22 cellular contexts compared by ENCODE assay signal in the genomic region with DNA sequence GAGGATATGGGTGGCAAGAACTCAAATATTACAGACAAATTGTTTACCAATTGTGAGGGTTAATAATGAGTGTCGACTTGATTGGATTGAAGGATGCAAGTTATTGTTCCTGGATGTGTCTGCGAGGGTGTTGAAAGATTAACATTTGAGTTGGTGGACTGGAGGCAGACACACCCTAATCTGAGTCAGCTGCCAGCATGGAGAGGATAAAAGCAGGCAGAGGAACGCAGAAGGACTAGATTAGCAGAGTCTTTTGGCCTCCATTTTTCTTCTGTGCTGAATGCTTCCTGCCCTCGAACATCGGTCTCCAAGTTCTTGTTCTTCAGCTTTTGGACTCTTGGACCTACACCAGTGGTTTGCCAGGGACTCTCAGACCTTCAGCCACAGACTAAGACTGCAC.
DNase-seq lines count a peak whose midpoint lies in the region; ATAC-seq, FAIRE-seq and TF ChIP-seq lines count a peak whose summit lies in the region.
"Had no signal": no experiment of that assay in that cellular context is flagged by ENCODE, and none has a peak within 500 bp of the region (broad histone marks: within the 10 kb centered on the region; RNA-seq: fewer than 3 reads in every experiment).

No MANE protein-coding gene starts in this region.

- H3K27ac ChIP-seq in DND-41 (ENCODE audit: low read length) (no peak overlapping the region), astrocyte (ENCODE audit: low read depth, low read length) (no peak overlapping the region), trophoblast cell (ENCODE audit: low read depth, low read length) (no peak overlapping the region)

- ATAC-seq in DND-41 (ENCODE audit: insufficient read depth, low read depth): no peak
- ATAC-seq: HepG2 had no signal

- H2AFZ ChIP-seq in DND-41 (ENCODE audit: low read depth, low read length): peak overlapping the region; percentile 4; the same call in 1 of the 2 replicates
- no peak overlapping the region for H2AFZ ChIP-seq in astrocyte (ENCODE audit: low read depth, low read length)
- H2AFZ ChIP-seq in trophoblast cell (ENCODE audit: insufficient read depth, low read length, poor library complexity): no peak overlapping the region

- DNase-seq in DND-41 (no peak), H54 (ENCODE audit: insufficient read length, low spot score) (no peak), astrocyte (ENCODE audit: low read depth) (no peak), trophoblast cell (peak; percentile 56 to 75), HK-2 (ENCODE audit: unreplicated experiment) (no peak), NCI-H1694 treated with DMSO at 0.1 percent for 48 hours (lab: John Stamatoyannopoulos, UW) (no peak)
- DNase-seq in stimulated activated naive CD4-positive, alpha-beta T cell treated with Interleukin-2 at 50 U/mL for 16 hours (lab: John Stamatoyannopoulos, UW): no peak
- DNase-seq: ACHN; BE2C; C1 segment of cervical spinal cord; CD4-positive, CD25-positive, alpha-beta regulatory T cell; CD8-positive, alpha-beta memory T cell; COR-L47; DMS 273 treated with DMSO at 0.1 percent for 48 hours; DMS53; GDM1; GOT3; H9; KG1 had no signal

- no peak overlapping the region for H3K4me2 ChIP-seq in DND-41 (ENCODE audit: insufficient read depth, low read length)
- H3K4me2 ChIP-seq in astrocyte (ENCODE audit: low read length): no peak overlapping the region
- no peak overlapping the region for H3K4me2 ChIP-seq in trophoblast cell (ENCODE audit: low read length)

- no peak overlapping the region for H3K4me3 ChIP-seq in DND-41 (ENCODE audit: low read depth in 1 of 2, low read length in 2 of 2)
- H3K4me3 ChIP-seq in astrocyte (ENCODE audit: insufficient read depth, low read depth, low read length): no peak overlapping the region
- H3K4me3 ChIP-seq in trophoblast cell (ENCODE audit: low read depth, low read length): no peak overlapping the region

- no peak overlapping the region for H2BK120ac ChIP-seq in trophoblast cell (ENCODE audit: insufficient read depth, low read length, poor library complexity)

- H2BK12ac ChIP-seq in trophoblast cell (ENCODE audit: low read length): no peak overlapping the region

- no peaks in the 10 kb centered on the region for H3K9me3 Mint-ChIP-seq in astrocyte (ENCODE audit: unreplicated experiment)
- H3K9me3 Mint-ChIP-seq: H9 had no signal

- no peak overlapping the region for H4K12ac ChIP-seq in trophoblast cell (ENCODE audit: low read depth, low read length)

- no peak overlapping the region for H2BK5ac ChIP-seq in trophoblast cell (ENCODE audit: low read depth, low read length, poor library complexity)

- H3K27ac Mint-ChIP-seq in astrocyte (ENCODE audit: unreplicated experiment): no peak overlapping the region
- H3K27ac Mint-ChIP-seq: CD4-positive, CD25-positive, alpha-beta regulatory T cell; CD8-positive, alpha-beta memory T cell; H9 had no signal

- no peak overlapping the region for H3K18ac ChIP-seq in trophoblast cell (ENCODE audit: low read length)

- H4K8ac ChIP-seq in trophoblast cell (ENCODE audit: low read depth, low read length): no peak overlapping the region

- no peaks in the 10 kb centered on the region for H3K36me3 Mint-ChIP-seq in astrocyte (ENCODE audit: low read depth, unreplicated experiment)
- H3K36me3 Mint-ChIP-seq: CD4-positive, CD25-positive, alpha-beta regulatory T cell had no signal

- H3K9me3 ChIP-seq in DND-41 (ENCODE audit: insufficient read depth, low read length, severe bottlenecking) (no peaks in the 10 kb centered on the region), astrocyte (ENCODE audit: insufficient read depth, low read depth, low read length) (no peaks in the 10 kb centered on the region), trophoblast cell (ENCODE audit: insufficient read depth, low read depth, low read length) (no peaks in the 10 kb centered on the region)
- H3K9me3 ChIP-seq: BE2C had no signal

- H3K36me3 ChIP-seq in DND-41 (ENCODE audit: insufficient read depth, low read length) (no peaks in the 10 kb centered on the region), astrocyte (ENCODE audit: insufficient read depth, low read length) (no peaks in the 10 kb centered on the region), trophoblast cell (ENCODE audit: control insufficient read depth in 1 of 2, insufficient read depth in 2 of 2, low read length in 2 of 2) (no peaks in the 10 kb centered on the region)
- H3K36me3 ChIP-seq: BE2C had no signal

- H3K4me1 ChIP-seq in DND-41 (ENCODE audit: insufficient read depth, low read length) (no peaks in the 10 kb centered on the region), astrocyte (ENCODE audit: insufficient read depth, low read length) (no peaks in the 10 kb centered on the region), trophoblast cell (ENCODE audit: control insufficient read depth in 1 of 2, insufficient read depth in 2 of 2, low read length in 2 of 2) (no peaks in the 10 kb centered on the region)
- H3K4me1 ChIP-seq: BE2C had no signal

- H3K27me3 ChIP-seq in DND-41 (ENCODE audit: insufficient read depth, low read length, poor library complexity) (no peaks in the 10 kb centered on the region), astrocyte (ENCODE audit: insufficient read depth, low read length) (no peaks in the 10 kb centered on the region), trophoblast cell (ENCODE audit: insufficient read depth, low read length) (no peaks in the 10 kb centered on the region)
- H3K27me3 ChIP-seq: BE2C had no signal

- H3K4me1 Mint-ChIP-seq in astrocyte (ENCODE audit: low read depth, unreplicated experiment): no peaks in the 10 kb centered on the region
- H3K4me1 Mint-ChIP-seq: CD4-positive, CD25-positive, alpha-beta regulatory T cell; CD8-positive, alpha-beta memory T cell; H9 had no signal

- H3K4me3 Mint-ChIP-seq in astrocyte (ENCODE audit: unreplicated experiment): peak overlapping the region; percentile 3
- H3K4me3 Mint-ChIP-seq: CD4-positive, CD25-positive, alpha-beta regulatory T cell; CD8-positive, alpha-beta memory T cell; H9 had no signal

- no peak overlapping the region for H3K23ac ChIP-seq in trophoblast cell (ENCODE audit: low read length)

- H3K14ac ChIP-seq in trophoblast cell (ENCODE audit: low read length): no peak overlapping the region

- no peak for TF ChIP-seq POLR2A in H54 (IDR thresholded peaks at IDR 0.05; ENCODE audit: low read depth, low read length)

- FAIRE-seq in H54 (lab: Jason Lieb, UNC) (peak; percentile 57), astrocyte (lab: Jason Lieb, UNC) (no peak)
- FAIRE-seq: GM12892, GM18507, HepG2 had no signal

- no peak overlapping the region for H4K91ac ChIP-seq in trophoblast cell (ENCODE audit: low read depth, low read length)

- TF ChIP-seq CTCF in DND-41 (IDR thresholded peaks at IDR 0.05; ENCODE audit: borderline replicate concordance, extremely low read depth, low read length, poor library complexity, severe bottlenecking) (no peak), astrocyte (IDR thresholded peaks at IDR 0.05; ENCODE audit: insufficient read depth, low read depth, low read length) (no peak)

- no peak overlapping the region for H3K4ac ChIP-seq in trophoblast cell (ENCODE audit: low read depth, low read length)

- H4K20me1 ChIP-seq in DND-41 (ENCODE audit: insufficient read depth, low read length) (no peaks in the 10 kb centered on the region), astrocyte (ENCODE audit: insufficient read depth, low read length) (no peaks in the 10 kb centered on the region)

- H2AK5ac ChIP-seq in trophoblast cell (ENCODE audit: low read length): no peak overlapping the region

- no CpG with 5 or more reads among the region's 5 CpGs for WGBS in trophoblast cell (ENCODE audit: extremely low coverage, insufficient coverage, insufficient read length)

- H3K79me2 ChIP-seq in DND-41 (ENCODE audit: insufficient read depth, low read length) (no peaks in the 10 kb centered on the region), astrocyte (ENCODE audit: insufficient read depth, low read length) (no peaks in the 10 kb centered on the region), trophoblast cell (ENCODE audit: control insufficient read depth, insufficient read depth, low read length, poor library complexity) (no peaks in the 10 kb centered on the region)

- H3K27me3 Mint-ChIP-seq in astrocyte (ENCODE audit: low read depth, unreplicated experiment): no peaks in the 10 kb centered on the region
- H3K27me3 Mint-ChIP-seq: CD4-positive, CD25-positive, alpha-beta regulatory T cell; CD8-positive, alpha-beta memory T cell had no signal

- H3K79me1 ChIP-seq in trophoblast cell (ENCODE audit: low read length): no peaks in the 10 kb centered on the region

- H3K9ac ChIP-seq in DND-41 (ENCODE audit: low read depth, low read length) (no peak overlapping the region), astrocyte (ENCODE audit: low read length) (no peak overlapping the region), trophoblast cell (ENCODE audit: low read length) (no peak overlapping the region)

Comparison
In these comparisons a context has a peak if more than half of its experiments do, and no peak if none do; other contexts are left out.
1. DNase-seq: peak in trophoblast cell (2 of 2); none in DND-41 (single experiment), H54 (single experiment), astrocyte (single experiment), stimulated activated naive CD4-positive, alpha-beta T cell treated with Interleukin-2 at 50 U/mL for 16 hours (single experiment), HK-2 (single experiment) and NCI-H1694 treated with DMSO at 0.1 percent for 48 hours (single experiment).